1 cellular context compared by ENCODE assay signal in the genomic region with DNA sequence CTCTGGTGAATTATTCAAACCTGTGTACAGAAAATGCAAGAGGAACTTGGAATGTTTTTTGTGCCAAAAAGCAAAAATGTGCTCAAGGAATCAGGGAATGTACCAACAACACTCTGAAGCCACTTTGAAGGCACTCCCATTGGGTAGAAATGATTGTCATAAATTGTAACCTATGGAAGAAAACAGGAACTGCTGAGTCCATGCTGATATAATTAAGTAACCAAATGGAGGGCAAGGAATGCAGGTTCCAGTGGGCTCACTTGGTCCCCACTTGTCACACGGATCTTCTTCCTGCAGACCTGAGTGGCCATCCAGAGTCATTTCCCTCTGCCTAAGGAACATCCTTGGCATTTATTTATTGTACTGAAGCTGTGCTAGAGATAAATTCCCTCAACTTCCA.
A peak's percentile ranks its signal among the peaks of the same experiment; 100 is the strongest.
TF ChIP-seq lines count a peak whose summit lies in the region.

No MANE protein-coding gene starts in this region.

TF ChIP-seq in GM12878, 131 proteins besides CTCF, POLR2A, EP300 and RAD21:
- no peak for TF ChIP-seq NFIC (IDR thresholded peaks at IDR 0.05; ENCODE audit: low read depth, low read length)
- peak; percentile 41; the same call in 1 of the 2 replicates for TF ChIP-seq SPI1 (IDR thresholded peaks at IDR 0.05; ENCODE audit: borderline replicate concordance, insufficient read depth, low read depth, low read length)
